23 cellular contexts compared by ENCODE assay signal in genomic region chr4:183186803-183187202, GRCh38.
DNase-seq lines count a peak whose midpoint lies in the region; ATAC-seq and TF ChIP-seq lines count a peak whose summit lies in the region.
"Had no signal": no experiment of that assay in that cellular context is flagged by ENCODE, and none has a peak within 500 bp of the region (broad histone marks: within the 10 kb centered on the region; RNA-seq: fewer than 3 reads in every experiment).

No MANE protein-coding gene starts in this region.

- peak overlapping the region; percentile 57 to 76 (median 72) for H3K27ac Mint-ChIP-seq in H9
- no peak overlapping the region for H3K27ac Mint-ChIP-seq in neural progenitor cell
- H3K27ac Mint-ChIP-seq: B cell; CD8-positive, alpha-beta memory T cell had no signal

- peaks cover 18% of the 10 kb centered on the region for H3K79me2 ChIP-seq in H9 (ENCODE audit: insufficient read depth, low read length)
- peaks cover 70% of the 10 kb centered on the region for H3K79me2 ChIP-seq in neural progenitor cell (ENCODE audit: low read depth)

- H3K27me3 Mint-ChIP-seq in H9 (ENCODE audit: low read depth) (no peaks in the 10 kb centered on the region; the same call in 1 of the 2 replicates), neural progenitor cell (ENCODE audit: insufficient read depth, low read depth) (no peaks in the 10 kb centered on the region)

- H3K4me2 ChIP-seq in H9 (ENCODE audit: insufficient read depth, insufficient read length, low read length) (no peak overlapping the region), neural progenitor cell (no peak overlapping the region)

- H2AFZ ChIP-seq in H9 (ENCODE audit: low read length) (no peak overlapping the region), neural progenitor cell (replicated peaks) (no peak overlapping the region)

- no peak overlapping the region for H4K91ac ChIP-seq in H9 (ENCODE audit: insufficient read length, low read depth, low read length)

- no peak overlapping the region for H3K4ac ChIP-seq in H9 (ENCODE audit: low read depth, low read length)

- POLR2A ChIA-PET in Panc1 (lab: Charles Lee): no interaction called here

- H3K27me3 ChIP-seq in H9 (ENCODE audit: insufficient read depth, low read length) (no peaks in the 10 kb centered on the region), Panc1 (ENCODE audit: control insufficient read depth, insufficient read depth, low read length) (no peaks in the 10 kb centered on the region), neural progenitor cell (no peaks in the 10 kb centered on the region)
- H3K27me3 ChIP-seq: Peyer's patch had no signal

- H3K9ac ChIP-seq in H9 (ENCODE audit: extremely low read depth, insufficient read length, low read length): no peak overlapping the region
- no peak overlapping the region for H3K9ac ChIP-seq in neural progenitor cell

- peak; percentile 62; the same call in 1 of the 2 replicates for ATAC-seq in Panc1
- ATAC-seq in HG03196 (IDR thresholded peaks at IDR 0.05; ENCODE audit: unreplicated experiment): no peak
- ATAC-seq in HG02610 (IDR thresholded peaks at IDR 0.05; ENCODE audit: unreplicated experiment): no peak
- ATAC-seq: HepG2 had no signal

- no peak overlapping the region for H2BK20ac ChIP-seq in H9 (ENCODE audit: low read depth, low read length, poor library complexity, severe bottlenecking)

- H3F3A ChIP-seq in neural progenitor cell (ENCODE audit: low read depth): peaks cover 22% of the 10 kb centered on the region

- H3T11ph ChIP-seq in H9 (ENCODE audit: low read length): no peak overlapping the region

- no peak overlapping the region for H2BK120ac ChIP-seq in H9 (ENCODE audit: low read depth, low read length, poor library complexity, severe bottlenecking)

- peaks cover 5% of the 10 kb centered on the region in 2 experiments; a peak in 3 of 5 replicates for H3K9me3 Mint-ChIP-seq in H9
- H3K9me3 Mint-ChIP-seq in neural progenitor cell: no peaks in the 10 kb centered on the region

- no peak overlapping the region for H4K8ac ChIP-seq in H9 (replicated peaks; ENCODE audit: insufficient read length, low read depth, low read length)

- H3K23ac ChIP-seq in H9 (ENCODE audit: insufficient read length, low read depth, low read length): no peak overlapping the region

- H3K56ac ChIP-seq in H9 (ENCODE audit: insufficient read length, low read depth, low read length): no peak overlapping the region

- H3K79me1 ChIP-seq in H9 (ENCODE audit: insufficient read depth, low read depth, low read length, poor library complexity, severe bottlenecking): no peaks in the 10 kb centered on the region

- H3K9me3 ChIP-seq in H9 (ENCODE audit: control insufficient read depth, low read depth, low read length) (no peaks in the 10 kb centered on the region), Panc1 (ENCODE audit: control insufficient read depth, insufficient read depth, low read depth, low read length) (no peaks in the 10 kb centered on the region), neural progenitor cell (ENCODE audit: low read depth) (no peaks in the 10 kb centered on the region)
- H3K9me3 ChIP-seq: Peyer's patch had no signal

- H2BK15ac ChIP-seq in H9 (ENCODE audit: low read depth, low read length): no peak overlapping the region

- H3K36me3 Mint-ChIP-seq in H9 (ENCODE audit: insufficient read depth in 1 of 3, low read depth in 3 of 3): peaks cover 12 to 20% (median 12%) of the 10 kb centered on the region in 3 experiments
- peaks cover 3% of the 10 kb centered on the region for H3K36me3 Mint-ChIP-seq in neural progenitor cell

- no peak overlapping the region for H2AK5ac ChIP-seq in H9 (ENCODE audit: insufficient read length, low read length)

- no peak overlapping the region for H3K4me3 ChIP-seq in Panc1 (ENCODE audit: low read depth in 2 of 2, low read length in 2 of 2)
- H3K4me3 ChIP-seq in neural progenitor cell: no peak overlapping the region
- H3K4me3 ChIP-seq: Peyer's patch had no signal

- H3K36me3 ChIP-seq in Panc1 (ENCODE audit: control insufficient read depth, insufficient read depth, low read length) (no peaks in the 10 kb centered on the region), neural progenitor cell (no peaks in the 10 kb centered on the region)
- H3K36me3 ChIP-seq: Peyer's patch had no signal

- intact Hi-C loops in Panc1 (cut with micrococcal nuclease; ENCODE audit: unreplicated experiment): no loop called here

- H4K20me1 ChIP-seq in H9 (ENCODE audit: control insufficient read depth, insufficient read depth, insufficient read length) (no peaks in the 10 kb centered on the region), neural progenitor cell (ENCODE audit: low read depth) (peaks cover 15% of the 10 kb centered on the region)

- H3K23me2 ChIP-seq in H9 (ENCODE audit: insufficient read length, low read depth, low read length, poor library complexity, severe bottlenecking): peaks cover 4% of the 10 kb centered on the region

- TF ChIP-seq CTCF in H9 (conservative IDR thresholded peaks at IDR 0.05) (no peak), Panc1 (IDR thresholded peaks at IDR 0.05) (no peak), neural progenitor cell (IDR thresholded peaks at IDR 0.05) (no peak)

- H3K4me3 Mint-ChIP-seq in H9 (no peak overlapping the region), neural progenitor cell (no peak overlapping the region)
- H3K4me3 Mint-ChIP-seq: B cell; CD8-positive, alpha-beta memory T cell had no signal

- no CpG with 5 or more reads among the region's 3 CpGs for WGBS in H9 (ENCODE audit: extremely low coverage, insufficient read length, low lambda C conversion rate)

- no peak overlapping the region for H3K18ac ChIP-seq in H9 (ENCODE audit: insufficient read length, low read depth, low read length)

- peaks cover 11% of the 10 kb centered on the region for H3K4me1 ChIP-seq in H9 (ENCODE audit: insufficient read depth, low read length)
- H3K4me1 ChIP-seq in Panc1 (ENCODE audit: control insufficient read depth, insufficient read depth, low read length): peaks cover 20% of the 10 kb centered on the region; the same call in 1 of the 2 replicates
- peaks cover 19% of the 10 kb centered on the region for H3K4me1 ChIP-seq in neural progenitor cell
- H3K4me1 ChIP-seq: Peyer's patch had no signal

- in situ Hi-C loops in Panc1 (cut with HindIII; ENCODE audit: low pct_unique_long_range_greater_than_20kb, low sequenced_read_pairs): no loop called here

- DNase-seq in H9: no peak
- DNase-seq in Panc1 (ENCODE audit: low read depth, low spot score): no peak
- DNase-seq in glomerular visceral epithelial cell (ENCODE audit: extremely low spot score): peak; percentile 5
- no peak for DNase-seq in DMS79 treated with DMSO at 0.1 percent for 48 hours (lab: John Stamatoyannopoulos, UW)
- DNase-seq in neural progenitor cell (ENCODE audit: low spot score): no peak
- DNase-seq: Calu3; CD8-positive, alpha-beta memory T cell; DND-41; HCEC 1CT; Karpas-422; NCI-H1105; NCI-H1436 treated with DMSO at 0.1 percent for 48 hours; NCI-H187 treated with DMSO at 0.1 percent for 48 hours; NCI-H510A; NCI-H69; Peyer's patch; SHP77 treated with DMSO at 0.1 percent for 48 hours had no signal

- H4K5ac ChIP-seq in H9 (ENCODE audit: insufficient read length, low read depth, low read length): no peak overlapping the region

- no peak overlapping the region for H3K27ac ChIP-seq in H9 (ENCODE audit: insufficient read length, low read depth, low read length)
- no peak overlapping the region for H3K27ac ChIP-seq in Panc1 (ENCODE audit: low read length)
- no peak overlapping the region for H3K27ac ChIP-seq in neural progenitor cell
- H3K27ac ChIP-seq: C4-2B, HL-60, Peyer's patch had no signal

- H3K4me1 Mint-ChIP-seq in H9: peaks cover 59 to 60% of the 10 kb centered on the region in 2 experiments
- H3K4me1 Mint-ChIP-seq in neural progenitor cell: peaks cover 21% of the 10 kb centered on the region
- H3K4me1 Mint-ChIP-seq: B cell had no signal

- no TSS peak for BruUV-seq in Panc1 (replicated peaks; lab: Mats Ljungman, UMichigan)

- no peak overlapping the region for H2BK5ac ChIP-seq in H9 (ENCODE audit: insufficient read length, low read length)

- no peak overlapping the region for H3K14ac ChIP-seq in H9 (ENCODE audit: insufficient read depth, low read length)

- H2BK12ac ChIP-seq in H9 (ENCODE audit: insufficient read length, low read depth, low read length): no peak overlapping the region

- CTCF ChIA-PET in Panc1 (lab: Charles Lee): no interaction called here
